In the genomic region with DNA sequence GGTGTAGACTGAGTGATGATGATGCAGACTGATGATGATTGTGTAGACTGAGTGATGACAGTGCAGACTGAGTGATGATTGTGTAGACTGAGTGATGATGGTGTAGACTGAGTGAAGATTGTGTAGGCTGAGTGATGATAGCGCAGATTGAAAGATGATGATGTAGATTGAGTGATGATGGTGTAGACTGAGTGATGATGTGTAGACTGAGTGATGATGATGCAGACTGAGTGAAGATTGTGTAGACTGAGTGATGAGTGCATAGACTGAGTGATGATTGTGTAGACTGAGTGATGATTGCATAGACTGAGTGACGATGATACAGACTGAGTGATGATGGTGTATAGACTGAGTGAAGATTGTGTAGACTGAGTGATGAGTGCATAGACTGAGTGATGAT, we compare ENCODE assay signal across 1 cellular context.
A peak's percentile ranks its signal among the peaks of the same experiment; 100 is the strongest.
TF ChIP-seq lines count a peak whose summit lies in the region.

No MANE protein-coding gene starts in this region.

TF ChIP-seq in K562, 482 proteins besides CTCF, POLR2A, EP300 and RAD21 (continued from another document and continues in another):
- TF ChIP-seq, protein P1, sequence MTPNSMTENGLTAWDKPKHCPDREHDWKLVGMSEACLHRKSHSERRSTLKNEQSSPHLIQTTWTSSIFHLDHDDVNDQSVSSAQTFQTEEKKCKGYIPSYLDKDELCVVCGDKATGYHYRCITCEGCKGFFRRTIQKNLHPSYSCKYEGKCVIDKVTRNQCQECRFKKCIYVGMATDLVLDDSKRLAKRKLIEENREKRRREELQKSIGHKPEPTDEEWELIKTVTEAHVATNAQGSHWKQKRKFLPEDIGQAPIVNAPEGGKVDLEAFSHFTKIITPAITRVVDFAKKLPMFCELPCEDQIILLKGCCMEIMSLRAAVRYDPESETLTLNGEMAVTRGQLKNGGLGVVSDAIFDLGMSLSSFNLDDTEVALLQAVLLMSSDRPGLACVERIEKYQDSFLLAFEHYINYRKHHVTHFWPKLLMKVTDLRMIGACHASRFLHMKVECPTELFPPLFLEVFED (CRISPR knock-in tag; conservative IDR thresholded peaks at IDR 0.05), result 0 out of 2 replicates have a peak, but pooled peaks have one; percentile 32
- TF ChIP-seq, protein P2, sequence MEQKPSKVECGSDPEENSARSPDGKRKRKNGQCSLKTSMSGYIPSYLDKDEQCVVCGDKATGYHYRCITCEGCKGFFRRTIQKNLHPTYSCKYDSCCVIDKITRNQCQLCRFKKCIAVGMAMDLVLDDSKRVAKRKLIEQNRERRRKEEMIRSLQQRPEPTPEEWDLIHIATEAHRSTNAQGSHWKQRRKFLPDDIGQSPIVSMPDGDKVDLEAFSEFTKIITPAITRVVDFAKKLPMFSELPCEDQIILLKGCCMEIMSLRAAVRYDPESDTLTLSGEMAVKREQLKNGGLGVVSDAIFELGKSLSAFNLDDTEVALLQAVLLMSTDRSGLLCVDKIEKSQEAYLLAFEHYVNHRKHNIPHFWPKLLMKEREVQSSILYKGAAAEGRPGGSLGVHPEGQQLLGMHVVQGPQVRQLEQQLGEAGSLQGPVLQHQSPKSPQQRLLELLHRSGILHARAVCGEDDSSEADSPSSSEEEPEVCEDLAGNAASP (IDR thresholded peaks at IDR 0.05), result no peak
- no peak for TF ChIP-seq SIN3A (IDR thresholded peaks at IDR 0.05; ENCODE audit: borderline replicate concordance in 2 of 2, control insufficient read depth in 1 of 2, low read depth in 2 of 2, low read length in 2 of 2)
- 0 out of 2 replicates have a peak, but pooled peaks have one; percentile 18 for TF ChIP-seq SUPT5H (IDR thresholded peaks at IDR 0.05)
- TF ChIP-seq ZNF444 (CRISPR knock-in tag; IDR thresholded peaks at IDR 0.05), result no peak
- peak; percentile 47; the same call in 1 of the 2 replicates for TF ChIP-seq ZNF316 (IDR thresholded peaks at IDR 0.05)
- TF ChIP-seq, protein P3, sequence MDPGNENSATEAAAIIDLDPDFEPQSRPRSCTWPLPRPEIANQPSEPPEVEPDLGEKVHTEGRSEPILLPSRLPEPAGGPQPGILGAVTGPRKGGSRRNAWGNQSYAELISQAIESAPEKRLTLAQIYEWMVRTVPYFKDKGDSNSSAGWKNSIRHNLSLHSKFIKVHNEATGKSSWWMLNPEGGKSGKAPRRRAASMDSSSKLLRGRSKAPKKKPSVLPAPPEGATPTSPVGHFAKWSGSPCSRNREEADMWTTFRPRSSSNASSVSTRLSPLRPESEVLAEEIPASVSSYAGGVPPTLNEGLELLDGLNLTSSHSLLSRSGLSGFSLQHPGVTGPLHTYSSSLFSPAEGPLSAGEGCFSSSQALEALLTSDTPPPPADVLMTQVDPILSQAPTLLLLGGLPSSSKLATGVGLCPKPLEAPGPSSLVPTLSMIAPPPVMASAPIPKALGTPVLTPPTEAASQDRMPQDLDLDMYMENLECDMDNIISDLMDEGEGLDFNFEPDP (CRISPR knock-in tag; IDR thresholded peaks at IDR 0.05), result no peak
- peak; percentile 78 for TF ChIP-seq MEIS2 (IDR thresholded peaks at IDR 0.05; ENCODE audit: partially characterized antibody)
- peak; percentile 79 for TF ChIP-seq ARHGAP35 (IDR thresholded peaks at IDR 0.05; ENCODE audit: partially characterized antibody)
- TF ChIP-seq, protein P4, sequence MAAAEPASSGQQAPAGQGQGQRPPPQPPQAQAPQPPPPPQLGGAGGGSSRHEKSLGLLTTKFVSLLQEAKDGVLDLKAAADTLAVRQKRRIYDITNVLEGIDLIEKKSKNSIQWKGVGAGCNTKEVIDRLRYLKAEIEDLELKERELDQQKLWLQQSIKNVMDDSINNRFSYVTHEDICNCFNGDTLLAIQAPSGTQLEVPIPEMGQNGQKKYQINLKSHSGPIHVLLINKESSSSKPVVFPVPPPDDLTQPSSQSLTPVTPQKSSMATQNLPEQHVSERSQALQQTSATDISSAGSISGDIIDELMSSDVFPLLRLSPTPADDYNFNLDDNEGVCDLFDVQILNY (CRISPR knock-in tag; IDR thresholded peaks at IDR 0.05), result no peak
- TF ChIP-seq, protein P5, sequence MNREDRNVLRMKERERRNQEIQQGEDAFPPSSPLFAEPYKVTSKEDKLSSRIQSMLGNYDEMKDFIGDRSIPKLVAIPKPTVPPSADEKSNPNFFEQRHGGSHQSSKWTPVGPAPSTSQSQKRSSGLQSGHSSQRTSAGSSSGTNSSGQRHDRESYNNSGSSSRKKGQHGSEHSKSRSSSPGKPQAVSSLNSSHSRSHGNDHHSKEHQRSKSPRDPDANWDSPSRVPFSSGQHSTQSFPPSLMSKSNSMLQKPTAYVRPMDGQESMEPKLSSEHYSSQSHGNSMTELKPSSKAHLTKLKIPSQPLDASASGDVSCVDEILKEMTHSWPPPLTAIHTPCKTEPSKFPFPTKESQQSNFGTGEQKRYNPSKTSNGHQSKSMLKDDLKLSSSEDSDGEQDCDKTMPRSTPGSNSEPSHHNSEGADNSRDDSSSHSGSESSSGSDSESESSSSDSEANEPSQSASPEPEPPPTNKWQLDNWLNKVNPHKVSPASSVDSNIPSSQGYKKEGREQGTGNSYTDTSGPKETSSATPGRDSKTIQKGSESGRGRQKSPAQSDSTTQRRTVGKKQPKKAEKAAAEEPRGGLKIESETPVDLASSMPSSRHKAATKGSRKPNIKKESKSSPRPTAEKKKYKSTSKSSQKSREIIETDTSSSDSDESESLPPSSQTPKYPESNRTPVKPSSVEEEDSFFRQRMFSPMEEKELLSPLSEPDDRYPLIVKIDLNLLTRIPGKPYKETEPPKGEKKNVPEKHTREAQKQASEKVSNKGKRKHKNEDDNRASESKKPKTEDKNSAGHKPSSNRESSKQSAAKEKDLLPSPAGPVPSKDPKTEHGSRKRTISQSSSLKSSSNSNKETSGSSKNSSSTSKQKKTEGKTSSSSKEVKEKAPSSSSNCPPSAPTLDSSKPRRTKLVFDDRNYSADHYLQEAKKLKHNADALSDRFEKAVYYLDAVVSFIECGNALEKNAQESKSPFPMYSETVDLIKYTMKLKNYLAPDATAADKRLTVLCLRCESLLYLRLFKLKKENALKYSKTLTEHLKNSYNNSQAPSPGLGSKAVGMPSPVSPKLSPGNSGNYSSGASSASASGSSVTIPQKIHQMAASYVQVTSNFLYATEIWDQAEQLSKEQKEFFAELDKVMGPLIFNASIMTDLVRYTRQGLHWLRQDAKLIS (CRISPR knock-in tag; IDR thresholded peaks at IDR 0.05), result no peak
- TF ChIP-seq ATF1 (CRISPR knock-in tag; IDR thresholded peaks at IDR 0.05), result no peak
- TF ChIP-seq ATF1 (tag; IDR thresholded peaks at IDR 0.05), result peak; percentile 43; the same call in 1 of the 2 replicates
- TF ChIP-seq DDX20 (tag; IDR thresholded peaks at IDR 0.05; ENCODE audit: low read depth), result no peak
- TF ChIP-seq ERF (CRISPR knock-in tag; IDR thresholded peaks at IDR 0.05), result no peak
- TF ChIP-seq SMARCA5 (IDR thresholded peaks at IDR 0.05), result 0 out of 2 replicates have a peak, but pooled peaks have one; percentile 41
- TF ChIP-seq NCOR1 (IDR thresholded peaks at IDR 0.05), result no peak
- TF ChIP-seq, protein P6, sequence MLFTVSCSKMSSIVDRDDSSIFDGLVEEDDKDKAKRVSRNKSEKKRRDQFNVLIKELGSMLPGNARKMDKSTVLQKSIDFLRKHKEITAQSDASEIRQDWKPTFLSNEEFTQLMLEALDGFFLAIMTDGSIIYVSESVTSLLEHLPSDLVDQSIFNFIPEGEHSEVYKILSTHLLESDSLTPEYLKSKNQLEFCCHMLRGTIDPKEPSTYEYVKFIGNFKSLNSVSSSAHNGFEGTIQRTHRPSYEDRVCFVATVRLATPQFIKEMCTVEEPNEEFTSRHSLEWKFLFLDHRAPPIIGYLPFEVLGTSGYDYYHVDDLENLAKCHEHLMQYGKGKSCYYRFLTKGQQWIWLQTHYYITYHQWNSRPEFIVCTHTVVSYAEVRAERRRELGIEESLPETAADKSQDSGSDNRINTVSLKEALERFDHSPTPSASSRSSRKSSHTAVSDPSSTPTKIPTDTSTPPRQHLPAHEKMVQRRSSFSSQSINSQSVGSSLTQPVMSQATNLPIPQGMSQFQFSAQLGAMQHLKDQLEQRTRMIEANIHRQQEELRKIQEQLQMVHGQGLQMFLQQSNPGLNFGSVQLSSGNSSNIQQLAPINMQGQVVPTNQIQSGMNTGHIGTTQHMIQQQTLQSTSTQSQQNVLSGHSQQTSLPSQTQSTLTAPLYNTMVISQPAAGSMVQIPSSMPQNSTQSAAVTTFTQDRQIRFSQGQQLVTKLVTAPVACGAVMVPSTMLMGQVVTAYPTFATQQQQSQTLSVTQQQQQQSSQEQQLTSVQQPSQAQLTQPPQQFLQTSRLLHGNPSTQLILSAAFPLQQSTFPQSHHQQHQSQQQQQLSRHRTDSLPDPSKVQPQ (CRISPR knock-in tag; IDR thresholded peaks at IDR 0.05; ENCODE audit: borderline replicate concordance), result no peak
- no peak for TF ChIP-seq TARDBP (IDR thresholded peaks at IDR 0.05)
- TF ChIP-seq, protein P7, sequence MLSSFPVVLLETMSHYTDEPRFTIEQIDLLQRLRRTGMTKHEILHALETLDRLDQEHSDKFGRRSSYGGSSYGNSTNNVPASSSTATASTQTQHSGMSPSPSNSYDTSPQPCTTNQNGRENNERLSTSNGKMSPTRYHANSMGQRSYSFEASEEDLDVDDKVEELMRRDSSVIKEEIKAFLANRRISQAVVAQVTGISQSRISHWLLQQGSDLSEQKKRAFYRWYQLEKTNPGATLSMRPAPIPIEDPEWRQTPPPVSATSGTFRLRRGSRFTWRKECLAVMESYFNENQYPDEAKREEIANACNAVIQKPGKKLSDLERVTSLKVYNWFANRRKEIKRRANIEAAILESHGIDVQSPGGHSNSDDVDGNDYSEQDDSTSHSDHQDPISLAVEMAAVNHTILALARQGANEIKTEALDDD (IDR thresholded peaks at IDR 0.05), result no peak
- TF ChIP-seq RFX5 (IDR thresholded peaks at IDR 0.05; ENCODE audit: low read depth, low read length), result no peak
- TF ChIP-seq MAZ (CRISPR knock-in tag; conservative IDR thresholded peaks at IDR 0.05 in 1 of 2, IDR thresholded peaks at IDR 0.05 in 1 of 2), result no peak
- TF ChIP-seq ZNF354B (CRISPR knock-in tag; IDR thresholded peaks at IDR 0.05), result no peak
- no peak for TF ChIP-seq TBP (optimal IDR thresholded peaks at IDR 0.05; ENCODE audit: low read depth, low read length)
- TF ChIP-seq ZNF586 (CRISPR knock-in tag; conservative IDR thresholded peaks at IDR 0.05), result no peak
- no peak for TF ChIP-seq ZNF12 (CRISPR knock-in tag; IDR thresholded peaks at IDR 0.05)
- TF ChIP-seq, protein P8, sequence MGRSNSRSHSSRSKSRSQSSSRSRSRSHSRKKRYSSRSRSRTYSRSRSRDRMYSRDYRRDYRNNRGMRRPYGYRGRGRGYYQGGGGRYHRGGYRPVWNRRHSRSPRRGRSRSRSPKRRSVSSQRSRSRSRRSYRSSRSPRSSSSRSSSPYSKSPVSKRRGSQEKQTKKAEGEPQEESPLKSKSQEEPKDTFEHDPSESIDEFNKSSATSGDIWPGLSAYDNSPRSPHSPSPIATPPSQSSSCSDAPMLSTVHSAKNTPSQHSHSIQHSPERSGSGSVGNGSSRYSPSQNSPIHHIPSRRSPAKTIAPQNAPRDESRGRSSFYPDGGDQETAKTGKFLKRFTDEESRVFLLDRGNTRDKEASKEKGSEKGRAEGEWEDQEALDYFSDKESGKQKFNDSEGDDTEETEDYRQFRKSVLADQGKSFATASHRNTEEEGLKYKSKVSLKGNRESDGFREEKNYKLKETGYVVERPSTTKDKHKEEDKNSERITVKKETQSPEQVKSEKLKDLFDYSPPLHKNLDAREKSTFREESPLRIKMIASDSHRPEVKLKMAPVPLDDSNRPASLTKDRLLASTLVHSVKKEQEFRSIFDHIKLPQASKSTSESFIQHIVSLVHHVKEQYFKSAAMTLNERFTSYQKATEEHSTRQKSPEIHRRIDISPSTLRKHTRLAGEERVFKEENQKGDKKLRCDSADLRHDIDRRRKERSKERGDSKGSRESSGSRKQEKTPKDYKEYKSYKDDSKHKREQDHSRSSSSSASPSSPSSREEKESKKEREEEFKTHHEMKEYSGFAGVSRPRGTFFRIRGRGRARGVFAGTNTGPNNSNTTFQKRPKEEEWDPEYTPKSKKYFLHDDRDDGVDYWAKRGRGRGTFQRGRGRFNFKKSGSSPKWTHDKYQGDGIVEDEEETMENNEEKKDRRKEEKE (IDR thresholded peaks at IDR 0.05; ENCODE audit: borderline replicate concordance in 1 of 2, control insufficient read depth in 1 of 2, low read depth in 2 of 2, low read length in 1 of 2), result 0 out of 4 replicates have a peak, but pooled peaks of 1 of the 2 experiments have one; percentile 21
- TF ChIP-seq SMARCC2 (IDR thresholded peaks at IDR 0.05; ENCODE audit: low read depth), result no peak
- TF ChIP-seq, protein P9, sequence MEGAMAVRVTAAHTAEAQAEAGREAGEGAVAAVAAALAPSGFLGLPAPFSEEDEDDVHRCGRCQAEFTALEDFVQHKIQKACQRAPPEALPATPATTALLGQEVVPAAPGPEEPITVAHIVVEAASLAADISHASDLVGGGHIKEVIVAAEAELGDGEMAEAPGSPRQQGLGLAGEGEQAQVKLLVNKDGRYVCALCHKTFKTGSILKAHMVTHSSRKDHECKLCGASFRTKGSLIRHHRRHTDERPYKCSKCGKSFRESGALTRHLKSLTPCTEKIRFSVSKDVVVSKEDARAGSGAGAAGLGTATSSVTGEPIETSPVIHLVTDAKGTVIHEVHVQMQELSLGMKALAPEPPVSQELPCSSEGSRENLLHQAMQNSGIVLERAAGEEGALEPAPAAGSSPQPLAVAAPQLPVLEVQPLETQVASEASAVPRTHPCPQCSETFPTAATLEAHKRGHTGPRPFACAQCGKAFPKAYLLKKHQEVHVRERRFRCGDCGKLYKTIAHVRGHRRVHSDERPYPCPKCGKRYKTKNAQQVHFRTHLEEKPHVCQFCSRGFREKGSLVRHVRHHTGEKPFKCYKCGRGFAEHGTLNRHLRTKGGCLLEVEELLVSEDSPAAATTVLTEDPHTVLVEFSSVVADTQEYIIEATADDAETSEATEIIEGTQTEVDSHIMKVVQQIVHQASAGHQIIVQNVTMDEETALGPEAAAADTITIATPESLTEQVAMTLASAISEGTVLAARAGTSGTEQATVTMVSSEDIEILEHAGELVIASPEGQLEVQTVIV (CRISPR knock-in tag; IDR thresholded peaks at IDR 0.05; ENCODE audit: borderline replicate concordance), result no peak
- TF ChIP-seq ZNF431 (CRISPR knock-in tag; IDR thresholded peaks at IDR 0.05), result no peak
- TF ChIP-seq SIN3B (IDR thresholded peaks at IDR 0.05; ENCODE audit: low read depth), result no peak
- no peak for TF ChIP-seq NR4A1 (CRISPR knock-in tag; IDR thresholded peaks at IDR 0.05)
- TF ChIP-seq NR4A1 (tag; IDR thresholded peaks at IDR 0.05), result no peak
- TF ChIP-seq, protein P10, sequence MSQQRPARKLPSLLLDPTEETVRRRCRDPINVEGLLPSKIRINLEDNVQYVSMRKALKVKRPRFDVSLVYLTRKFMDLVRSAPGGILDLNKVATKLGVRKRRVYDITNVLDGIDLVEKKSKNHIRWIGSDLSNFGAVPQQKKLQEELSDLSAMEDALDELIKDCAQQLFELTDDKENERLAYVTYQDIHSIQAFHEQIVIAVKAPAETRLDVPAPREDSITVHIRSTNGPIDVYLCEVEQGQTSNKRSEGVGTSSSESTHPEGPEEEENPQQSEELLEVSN (IDR thresholded peaks at IDR 0.05; ENCODE audit: borderline replicate concordance in 1 of 2, extremely low read depth in 1 of 2, insufficient read depth in 1 of 2, insufficient read length in 1 of 2, low read depth in 1 of 2, low read length in 1 of 2, poor library complexity in 1 of 2, severe bottlenecking in 1 of 2), result no peak
- TF ChIP-seq, protein P11, sequence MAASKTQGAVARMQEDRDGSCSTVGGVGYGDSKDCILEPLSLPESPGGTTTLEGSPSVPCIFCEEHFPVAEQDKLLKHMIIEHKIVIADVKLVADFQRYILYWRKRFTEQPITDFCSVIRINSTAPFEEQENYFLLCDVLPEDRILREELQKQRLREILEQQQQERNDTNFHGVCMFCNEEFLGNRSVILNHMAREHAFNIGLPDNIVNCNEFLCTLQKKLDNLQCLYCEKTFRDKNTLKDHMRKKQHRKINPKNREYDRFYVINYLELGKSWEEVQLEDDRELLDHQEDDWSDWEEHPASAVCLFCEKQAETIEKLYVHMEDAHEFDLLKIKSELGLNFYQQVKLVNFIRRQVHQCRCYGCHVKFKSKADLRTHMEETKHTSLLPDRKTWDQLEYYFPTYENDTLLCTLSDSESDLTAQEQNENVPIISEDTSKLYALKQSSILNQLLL (CRISPR knock-in tag; IDR thresholded peaks at IDR 0.05; ENCODE audit: borderline replicate concordance), result no peak
- no peak for TF ChIP-seq NR3C1 (CRISPR knock-in tag; IDR thresholded peaks at IDR 0.05)
- no peak for TF ChIP-seq MCM2 (IDR thresholded peaks at IDR 0.05; ENCODE audit: low read depth)
